ENCODE assay signal across 26 cellular contexts in genomic region chr18:76547306-76547705, GRCh38.
"Had no signal": no experiment of that assay in that cellular context is flagged by ENCODE, and none has a peak within 500 bp of the region (broad histone marks: within the 10 kb centered on the region; RNA-seq: fewer than 3 reads in every experiment).

No MANE protein-coding gene starts in this region.

- H3K9me3 ChIP-seq: breast epithelium, esophagus squamous epithelium, gastrocnemius medialis, tibial nerve, vagina had no signal

- ATAC-seq: activated CD4-positive, alpha-beta T cell treated with anti-CD3 and anti-CD28 coated beads for 36 hours; activated CD8-positive, alpha-beta memory T cell treated with anti-CD3 and anti-CD28 coated beads, Interleukin-2, amount 10 ng/mL, durations not matched to agents 7 days and 5 days; activated CD8-positive, alpha-beta T cell treated with anti-CD3 and anti-CD28 coated beads, Interleukin-2, amount 10 ng/mL, durations not matched to agents 7 days and 5 days; activated naive CD4-positive, alpha-beta T cell treated with anti-CD3 and anti-CD28 coated beads, Interleukin-2, amount 50 U/mL, for 72 hours; activated T-cell treated with anti-CD3 and anti-CD28 coated beads, Interleukin-2, amount 50 U/mL, for 72 hours; gastrocnemius medialis; left colon; right cardiac atrium had no signal

- DNase-seq: activated CD4-positive, alpha-beta T cell treated with anti-CD3 and anti-CD28 coated beads for 36 hours; activated CD4-positive, CD25-positive, alpha-beta regulatory T cell; activated CD8-positive, alpha-beta memory T cell treated with anti-CD3 and anti-CD28 coated beads, Interleukin-2, amount 10 ng/mL, durations not matched to agents 7 days and 5 days; activated CD8-positive, alpha-beta T cell treated with anti-CD3 and anti-CD28 coated beads, Interleukin-2, amount 10 ng/mL, durations not matched to agents 7 days and 5 days; activated naive CD4-positive, alpha-beta T cell; activated T-cell treated with anti-CD3 and anti-CD28 coated beads for 4 hours; activated T-cell treated with anti-CD3 and anti-CD28 coated beads, Interleukin-2, amount 50 U/mL, for 72 hours; central memory CD4-positive, alpha-beta T cell; effector CD4-positive, alpha-beta T cell; esophagus squamous epithelium; gastrocnemius medialis; glutamatergic neuron; left colon; mammary epithelial cell; naive B cell; occipital lobe; posterior cingulate gyrus; right cardiac atrium; stimulated activated CD4-positive, alpha-beta T cell treated with anti-CD3 and anti-CD28 coated beads, Interleukin-15, amount 100 ng/mL, for 24 hours; stimulated activated naive CD4-positive, alpha-beta T cell treated with Interleukin-2 at 50 U/mL for 16 hours had no signal

- H3K27me3 Mint-ChIP-seq: dendritic cell treated with granulocyte-macrophage colony-stimulating factor and Interleukin-4, amounts not matched to agents 40 ng/mL and 50 ng/mL, for 4 days had no signal

- H3K27ac Mint-ChIP-seq: activated CD4-positive, alpha-beta T cell treated with anti-CD3 and anti-CD28 coated beads for 36 hours; activated CD8-positive, alpha-beta memory T cell treated with anti-CD3 and anti-CD28 coated beads, Interleukin-2, amount 10 ng/mL, durations not matched to agents 7 days and 5 days; activated CD8-positive, alpha-beta T cell treated with anti-CD3 and anti-CD28 coated beads, Interleukin-2, amount 10 ng/mL, durations not matched to agents 7 days and 5 days; activated naive CD4-positive, alpha-beta T cell treated with anti-CD3 and anti-CD28 coated beads, Interleukin-2, amount 50 U/mL, for 72 hours; activated T-cell treated with anti-CD3 and anti-CD28 coated beads, Interleukin-2, amount 50 U/mL, for 72 hours; naive B cell had no signal

- H3K4me1 Mint-ChIP-seq: activated CD4-positive, alpha-beta T cell treated with anti-CD3 and anti-CD28 coated beads for 36 hours; activated CD8-positive, alpha-beta memory T cell treated with anti-CD3 and anti-CD28 coated beads, Interleukin-2, amount 10 ng/mL, durations not matched to agents 7 days and 5 days; naive B cell had no signal

- H3K36me3 Mint-ChIP-seq: activated CD8-positive, alpha-beta memory T cell treated with anti-CD3 and anti-CD28 coated beads, Interleukin-2, amount 10 ng/mL, durations not matched to agents 7 days and 5 days; activated naive CD4-positive, alpha-beta T cell treated with anti-CD3 and anti-CD28 coated beads, Interleukin-2, amount 50 U/mL, for 72 hours; naive B cell had no signal

- H3K4me3 ChIP-seq: breast epithelium, esophagus squamous epithelium, gastrocnemius medialis, tibial nerve, vagina had no signal

- H3K4me3 Mint-ChIP-seq: activated CD4-positive, alpha-beta T cell treated with anti-CD3 and anti-CD28 coated beads for 36 hours; activated CD8-positive, alpha-beta memory T cell treated with anti-CD3 and anti-CD28 coated beads, Interleukin-2, amount 10 ng/mL, durations not matched to agents 7 days and 5 days; activated CD8-positive, alpha-beta T cell treated with anti-CD3 and anti-CD28 coated beads, Interleukin-2, amount 10 ng/mL, durations not matched to agents 7 days and 5 days; activated T-cell treated with anti-CD3 and anti-CD28 coated beads, Interleukin-2, amount 50 U/mL, for 72 hours; dendritic cell treated with granulocyte-macrophage colony-stimulating factor and Interleukin-4, amounts not matched to agents 40 ng/mL and 50 ng/mL, for 4 days; naive B cell had no signal

- H3K27ac ChIP-seq: epithelial cell of prostate, gastrocnemius medialis, tibial nerve had no signal

- H3K9me3 Mint-ChIP-seq: activated naive CD4-positive, alpha-beta T cell treated with anti-CD3 and anti-CD28 coated beads, Interleukin-2, amount 50 U/mL, for 72 hours; activated T-cell treated with anti-CD3 and anti-CD28 coated beads, Interleukin-2, amount 50 U/mL, for 72 hours; dendritic cell treated with granulocyte-macrophage colony-stimulating factor and Interleukin-4, amounts not matched to agents 40 ng/mL and 50 ng/mL, for 4 days; naive B cell had no signal

- H3K4me1 ChIP-seq: breast epithelium, esophagus squamous epithelium, gastrocnemius medialis had no signal

- H3K27me3 ChIP-seq: breast epithelium, esophagus squamous epithelium, tibial nerve, vagina had no signal

- H3K36me3 ChIP-seq: breast epithelium, esophagus squamous epithelium, gastrocnemius medialis, tibial nerve, vagina had no signal
